ENCODE assay signal across 8 cellular contexts in genomic region chr12:50024804-50025186, GRCh38. TPM values are rescaled to one million over a fixed set of nuclear protein-coding genes. Genes with fewer than 3 reads are reported as not detected.
DNase-seq lines count a peak whose midpoint lies in the region; ATAC-seq and TF ChIP-seq lines count a peak whose summit lies in the region.

No MANE protein-coding gene starts in this region.

- TF ChIP-seq CTCF in HFF-Myc (IDR thresholded peaks at IDR 0.05; ENCODE audit: low read depth, low read length, missing control alignments): no peak
- no peak for TF ChIP-seq CTCF in PC-9 (conservative IDR thresholded peaks at IDR 0.05)
- no peak for TF ChIP-seq CTCF in epithelial cell of proximal tubule (conservative IDR thresholded peaks at IDR 0.05; ENCODE audit: low read depth, low read length)
- no peak for TF ChIP-seq CTCF in osteoblast (IDR thresholded peaks at IDR 0.05; ENCODE audit: extremely low read depth, low read depth, low read length)

- H3K79me2 ChIP-seq in PC-9 (ENCODE audit: low read depth) (peaks cover 55% of the 10 kb centered on the region), osteoblast (ENCODE audit: insufficient read depth, low read length) (peaks cover 55% of the 10 kb centered on the region)

- DNase-seq in ELR (ENCODE audit: low read depth) (peak; percentile 52), HFF-Myc (ENCODE audit: extremely low read depth, low read depth) (no peak), PC-9 (no peak), epithelial cell of proximal tubule (ENCODE audit: low read depth) (no peak), osteoblast (ENCODE audit: insufficient read length, low spot score, missing footprints) (peak; percentile 76), head of caudate nucleus (no peak)

- H4K20me1 ChIP-seq in PC-9 (ENCODE audit: insufficient read depth) (no peaks in the 10 kb centered on the region), osteoblast (ENCODE audit: insufficient read depth, low read length) (no peaks in the 10 kb centered on the region)

- H3K4me1 ChIP-seq in PC-9 (replicated peaks; ENCODE audit: insufficient read depth) (peaks cover 8% of the 10 kb centered on the region), osteoblast (ENCODE audit: insufficient read depth, low read length) (peaks cover 27% of the 10 kb centered on the region)

- POLR2A ChIA-PET in PC-9 (lab: Charles Lee; ENCODE audit: unreplicated experiment): interaction anchor here (0.6 to 0.7 kb wide), 3 partner anchors 29 to 123 kb away, joined by 3 read pairs; no protein-coding TSS in a partner anchor

- peak overlapping the region; percentile 72 for H3K4me2 ChIP-seq in PC-9
- peak overlapping the region; percentile 89 for H3K4me2 ChIP-seq in osteoblast (ENCODE audit: insufficient read depth, low read length)

- no peak for ATAC-seq in GM18519 (IDR thresholded peaks at IDR 0.05; ENCODE audit: low FRiP score, unreplicated experiment)
- no peak for ATAC-seq in GM19328 (IDR thresholded peaks at IDR 0.05; ENCODE audit: unreplicated experiment)

- BruUV-seq in PC-9 (replicated peaks; lab: Mats Ljungman, UMichigan): TSS peak; percentile 51

- no peaks in the 10 kb centered on the region for H3K9me2 ChIP-seq in PC-9 (ENCODE audit: insufficient read depth)

- CTCF ChIA-PET in PC-9 (lab: Charles Lee): no interaction called here

- peak overlapping the region; percentile 78 for H3K4me3 ChIP-seq in HFF-Myc (replicated peaks; ENCODE audit: low read depth, low read length)
- peak overlapping the region; percentile 76 for H3K4me3 ChIP-seq in PC-9
- H3K4me3 ChIP-seq in epithelial cell of proximal tubule (ENCODE audit: low read depth, low read length): peak overlapping the region; percentile 79
- peak overlapping the region; percentile 92 for H3K4me3 ChIP-seq in osteoblast (ENCODE audit: insufficient read depth, low read length)

- H3F3A ChIP-seq in PC-9 (ENCODE audit: insufficient read depth, low read depth): 0 out of 2 replicates have a peak, but pooled peaks cover 12% of the 10 kb centered on the region

- intact Hi-C loops in PC-9 (cut with micrococcal nuclease; ENCODE audit: unreplicated experiment) (loop anchor here (5.0 kb wide), 1 partner anchor 37 kb away; no protein-coding TSS in a partner anchor), head of caudate nucleus (cut with DNase I) (loop anchor here (10.0 kb wide), 1 partner anchor 50 kb away; the partner anchor contains the start of gene AQP6)

- H3K27ac ChIP-seq in PC-9 (no peak overlapping the region), osteoblast (ENCODE audit: low read depth, low read length) (peak overlapping the region; percentile 71)

- no peaks in the 10 kb centered on the region for H3K9me3 ChIP-seq in PC-9 (ENCODE audit: insufficient read depth, low read depth)
- H3K9me3 ChIP-seq in osteoblast (ENCODE audit: low read depth, low read length): no peaks in the 10 kb centered on the region

- H3K36me3 ChIP-seq in PC-9 (ENCODE audit: low read depth): peaks cover 5% of the 10 kb centered on the region; the same call in 1 of the 2 replicates
- H3K36me3 ChIP-seq in osteoblast (ENCODE audit: insufficient read depth, low read length): no peaks in the 10 kb centered on the region

- H3K27me3 ChIP-seq in PC-9 (ENCODE audit: insufficient read depth, low read depth) (no peaks in the 10 kb centered on the region), osteoblast (ENCODE audit: insufficient read depth, low read length) (no peaks in the 10 kb centered on the region)

- H2AFZ ChIP-seq in PC-9 (peak overlapping the region; percentile 93), osteoblast (ENCODE audit: low read length) (peak overlapping the region; percentile 94)

RNA-seq across cellular contexts. Expression of gene RACGAP1, which starts 0.5 kb away (rescaled TPM):
- 108 and 112 TPM in 2 replicates for total RNA-seq in PC-9 (2021)
- 86.5 and 98.2 TPM in 2 replicates for total RNA-seq in epithelial cell of proximal tubule
- 12.7 and 16.5 TPM in 2 replicates for total RNA-seq in osteoblast

RNA-seq across cellular contexts. Expression of gene ASIC1, which starts 32.6 kb away (rescaled TPM):
- 3.5 and 4.5 TPM in 2 replicates for total RNA-seq in PC-9 (2021)
- total RNA-seq in epithelial cell of proximal tubule: 1.4 and 4.0 TPM in 2 replicates
- 0.72 and 0.88 TPM in 2 replicates for total RNA-seq in osteoblast

RNA-seq across cellular contexts. Expression of gene AQP6, which starts 52.0 kb away (rescaled TPM):
- not detected in 2 replicates for total RNA-seq in PC-9 (2021)
- not detected in 2 replicates for total RNA-seq in epithelial cell of proximal tubule
- total RNA-seq in osteoblast: not detected in 2 replicates

Comparison
In these comparisons a context has a peak if more than half of its experiments do, and no peak if none do; other contexts are left out.
1. DNase-seq: peak in ELR (single experiment) and osteoblast (single experiment); none in HFF-Myc (single experiment), PC-9 (0 of 2), epithelial cell of proximal tubule (single experiment) and head of caudate nucleus (0 of 42).
2. Peak in every context shown above with its lines, with median percentiles within 50 percentile points of each other: H3K4me3 ChIP-seq.